10 cellular contexts compared by ENCODE assay signal in the genomic region with DNA sequence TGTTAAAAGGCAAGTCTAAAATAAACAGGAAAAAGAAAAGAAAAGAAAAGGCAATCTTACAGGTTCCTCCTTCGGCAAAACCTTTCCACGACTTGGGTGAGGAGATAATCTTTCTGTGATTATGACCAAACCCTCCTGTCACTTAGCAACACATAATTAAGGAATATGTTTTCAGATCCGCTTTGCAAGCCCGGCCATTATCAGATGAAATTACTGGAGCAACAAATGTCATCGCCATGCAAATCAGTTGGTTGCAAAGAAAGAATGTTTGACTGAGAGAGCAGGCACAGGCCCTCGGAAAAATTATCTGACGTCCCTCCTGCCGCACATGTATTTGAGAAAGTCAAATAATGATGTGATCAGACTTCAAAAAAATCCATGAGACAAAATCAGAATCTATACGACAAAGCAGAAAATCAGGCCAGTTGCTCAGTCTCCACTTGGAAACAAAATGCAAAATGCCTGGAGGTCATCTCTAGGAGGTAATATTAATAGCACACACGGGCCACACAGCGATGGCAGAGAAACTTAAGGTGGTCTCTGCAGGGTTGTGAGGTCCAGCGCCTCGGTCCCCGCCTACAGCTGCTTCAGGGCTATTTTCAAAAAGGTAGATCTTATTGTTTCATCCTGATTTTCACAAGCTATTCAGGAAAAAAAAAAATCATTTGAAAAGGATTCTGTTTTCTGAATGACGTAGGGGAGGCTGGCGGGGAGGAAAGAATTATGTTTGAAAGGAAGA.
DNase-seq lines count a peak whose midpoint lies in the region; ATAC-seq, FAIRE-seq and TF ChIP-seq lines count a peak whose summit lies in the region.
"Had no signal": no experiment of that assay in that cellular context is flagged by ENCODE, and none has a peak within 500 bp of the region (broad histone marks: within the 10 kb centered on the region; RNA-seq: fewer than 3 reads in every experiment).

No MANE protein-coding gene starts in this region.

- H3K9me3 ChIP-seq in astrocyte (ENCODE audit: insufficient read depth, low read depth, low read length): no peaks in the 10 kb centered on the region

- H3K4me1 Mint-ChIP-seq in astrocyte (ENCODE audit: low read depth, unreplicated experiment) (peaks cover 16% of the 10 kb centered on the region), nephron (peaks cover 74% of the 10 kb centered on the region)
- no peaks in the 10 kb centered on the region for H3K4me1 Mint-ChIP-seq in activated naive CD4-positive, alpha-beta T cell treated with anti-CD3 and anti-CD28 coated beads for 36 hours (ENCODE audit: low read depth)
- H3K4me1 Mint-ChIP-seq: CD4-positive, CD25-positive, alpha-beta regulatory T cell had no signal

- CTCF ChIA-PET in activated naive CD4-positive, alpha-beta T cell treated with anti-CD3 and anti-CD28 coated beads for 36 hours (lab: Charles Lee): no interaction called here

- H3K9me3 Mint-ChIP-seq in astrocyte (ENCODE audit: unreplicated experiment) (peaks cover 1% of the 10 kb centered on the region), nephron (peaks cover under 1% of the 10 kb centered on the region)
- H3K9me3 Mint-ChIP-seq in activated naive CD4-positive, alpha-beta T cell treated with anti-CD3 and anti-CD28 coated beads for 36 hours: no peaks in the 10 kb centered on the region

- H3K36me3 Mint-ChIP-seq in astrocyte (ENCODE audit: low read depth, unreplicated experiment) (peaks cover 21% of the 10 kb centered on the region), nephron (ENCODE audit: low read depth) (peaks cover 57% of the 10 kb centered on the region)
- H3K36me3 Mint-ChIP-seq in activated naive CD4-positive, alpha-beta T cell treated with anti-CD3 and anti-CD28 coated beads for 36 hours (ENCODE audit: low read depth): no peaks in the 10 kb centered on the region
- H3K36me3 Mint-ChIP-seq: CD4-positive, CD25-positive, alpha-beta regulatory T cell had no signal

- H3K4me3 Mint-ChIP-seq in astrocyte (ENCODE audit: unreplicated experiment) (no peak overlapping the region), nephron (peak overlapping the region in 1 of 3 experiments; percentile 11)
- H3K4me3 Mint-ChIP-seq in activated naive CD4-positive, alpha-beta T cell treated with anti-CD3 and anti-CD28 coated beads for 36 hours: no peak overlapping the region
- H3K4me3 Mint-ChIP-seq: CD4-positive, CD25-positive, alpha-beta regulatory T cell had no signal

- H3K27me3 ChIP-seq in astrocyte (ENCODE audit: insufficient read depth, low read length): no peaks in the 10 kb centered on the region

- H3K27me3 Mint-ChIP-seq in astrocyte (ENCODE audit: low read depth, unreplicated experiment) (no peaks in the 10 kb centered on the region), nephron (ENCODE audit: low read depth) (no peaks in the 10 kb centered on the region)
- no peaks in the 10 kb centered on the region for H3K27me3 Mint-ChIP-seq in activated naive CD4-positive, alpha-beta T cell treated with anti-CD3 and anti-CD28 coated beads for 36 hours (ENCODE audit: low read depth)

- H2AFZ ChIP-seq in astrocyte (ENCODE audit: low read depth, low read length): no peak overlapping the region

- H3K27ac ChIP-seq in astrocyte (ENCODE audit: low read depth, low read length): no peak overlapping the region

- no peaks in the 10 kb centered on the region for H3K36me3 ChIP-seq in astrocyte (ENCODE audit: insufficient read depth, low read length)

- H3K79me2 ChIP-seq in astrocyte (ENCODE audit: insufficient read depth, low read length): peaks cover 82% of the 10 kb centered on the region

- intact Hi-C loops in activated naive CD4-positive, alpha-beta T cell treated with anti-CD3 and anti-CD28 coated beads for 36 hours (cut with micrococcal nuclease): no loop called here

- no peak overlapping the region for H3K4me3 ChIP-seq in astrocyte (ENCODE audit: insufficient read depth, low read depth, low read length)

- FAIRE-seq in astrocyte (lab: Jason Lieb, UNC) (no peak), GM12892 (lab: Jason Lieb, UNC) (no peak)

- peak overlapping the region; percentile 10 for H3K27ac Mint-ChIP-seq in astrocyte (ENCODE audit: unreplicated experiment)
- H3K27ac Mint-ChIP-seq in nephron: peak overlapping the region; percentile 80 to 93 (median 85)
- H3K27ac Mint-ChIP-seq in activated naive CD4-positive, alpha-beta T cell treated with anti-CD3 and anti-CD28 coated beads for 36 hours: no peak overlapping the region
- H3K27ac Mint-ChIP-seq: CD4-positive, CD25-positive, alpha-beta regulatory T cell had no signal

- peak; percentile 28 for DNase-seq in COLO668 (lab: John Stamatoyannopoulos, UW; ENCODE audit: unreplicated experiment)
- DNase-seq in NCI-H1105 treated with DMSO at 0.1 percent for 48 hours (lab: John Stamatoyannopoulos, UW): peak; percentile 84
- no peak for DNase-seq in astrocyte (ENCODE audit: low read depth)
- DNase-seq in activated naive CD4-positive, alpha-beta T cell treated with anti-CD3 and anti-CD28 coated beads for 36 hours: no peak
- DNase-seq in GM12892 (ENCODE audit: insufficient read length): no peak
- DNase-seq: activated CD8-positive, alpha-beta memory T cell treated with anti-CD3 and anti-CD28 coated beads, Interleukin-2, amount 50 U/mL, for 4 hours; CD4-positive, CD25-positive, alpha-beta regulatory T cell had no signal

- no peak overlapping the region for H3K4me2 ChIP-seq in astrocyte (ENCODE audit: low read length)

- H3K4me1 ChIP-seq in astrocyte (ENCODE audit: insufficient read depth, low read length): peaks cover 16% of the 10 kb centered on the region

- no peak for TF ChIP-seq CTCF in astrocyte (IDR thresholded peaks at IDR 0.05; ENCODE audit: insufficient read depth, low read depth, low read length)
- no peak for TF ChIP-seq CTCF in nephron (IDR thresholded peaks at IDR 0.05; ENCODE audit: unreplicated experiment in 3 of 3)

- no peak overlapping the region for H3K9ac ChIP-seq in astrocyte (ENCODE audit: low read length)

- TF ChIP-seq POLR2A in GM12892 (IDR thresholded peaks at IDR 0.05; ENCODE audit: low read depth, low read length): no peak

- ATAC-seq in HG03457 (IDR thresholded peaks at IDR 0.05; ENCODE audit: unreplicated experiment): no peak
- ATAC-seq in HG02678 (IDR thresholded peaks at IDR 0.05; ENCODE audit: unreplicated experiment): no peak

- H4K20me1 ChIP-seq in astrocyte (ENCODE audit: insufficient read depth, low read length): peaks cover 93% of the 10 kb centered on the region

Comparison
In these comparisons a context has a peak if more than half of its experiments do, and no peak if none do; other contexts are left out.
1. DNase-seq: peak in COLO668 (single experiment) and NCI-H1105 treated with DMSO at 0.1 percent for 48 hours (single experiment); none in astrocyte (single experiment), activated naive CD4-positive, alpha-beta T cell treated with anti-CD3 and anti-CD28 coated beads for 36 hours (single experiment) and GM12892 (single experiment).